Comparison of ENCODE assay signal across 1 cellular context in the genomic region with DNA sequence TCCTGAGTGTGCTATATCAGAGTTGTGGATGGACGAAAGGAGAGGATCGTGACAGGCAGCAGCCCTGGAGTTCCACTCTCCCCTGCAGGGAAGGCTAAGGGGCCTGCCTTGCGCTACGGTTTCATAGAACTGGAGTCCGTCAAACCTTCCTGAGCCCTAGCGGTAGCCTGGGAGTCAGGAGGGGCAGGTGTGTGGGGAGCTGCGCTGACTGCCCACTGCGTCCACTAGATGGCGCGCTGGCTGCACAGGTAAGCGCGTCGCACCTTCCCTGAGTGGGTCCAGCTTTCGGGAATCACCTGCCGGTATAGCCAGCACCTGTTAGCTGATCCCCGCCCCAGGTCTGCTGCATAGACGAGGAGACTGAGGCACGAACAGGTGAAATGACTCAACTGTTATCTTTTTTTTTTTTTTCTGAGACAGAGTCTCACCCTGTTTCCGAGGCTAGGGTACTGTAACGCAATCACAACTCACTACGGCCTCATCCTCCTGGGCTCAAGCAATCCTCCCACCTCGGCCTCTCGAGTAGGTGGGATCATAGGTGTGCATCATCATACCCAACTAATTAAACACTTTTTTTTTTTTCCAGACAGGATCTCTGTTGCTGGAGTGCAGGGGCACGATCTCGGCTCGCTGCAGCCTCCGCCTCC.
A peak's percentile ranks its signal among the peaks of the same experiment; 100 is the strongest.
TF ChIP-seq lines count a peak whose summit lies in the region.

No MANE protein-coding gene starts in this region.

TF ChIP-seq in HepG2, 621 proteins besides CTCF, POLR2A, EP300 and RAD21 (continued from another document and continues in another):
- TF ChIP-seq, protein P1, sequence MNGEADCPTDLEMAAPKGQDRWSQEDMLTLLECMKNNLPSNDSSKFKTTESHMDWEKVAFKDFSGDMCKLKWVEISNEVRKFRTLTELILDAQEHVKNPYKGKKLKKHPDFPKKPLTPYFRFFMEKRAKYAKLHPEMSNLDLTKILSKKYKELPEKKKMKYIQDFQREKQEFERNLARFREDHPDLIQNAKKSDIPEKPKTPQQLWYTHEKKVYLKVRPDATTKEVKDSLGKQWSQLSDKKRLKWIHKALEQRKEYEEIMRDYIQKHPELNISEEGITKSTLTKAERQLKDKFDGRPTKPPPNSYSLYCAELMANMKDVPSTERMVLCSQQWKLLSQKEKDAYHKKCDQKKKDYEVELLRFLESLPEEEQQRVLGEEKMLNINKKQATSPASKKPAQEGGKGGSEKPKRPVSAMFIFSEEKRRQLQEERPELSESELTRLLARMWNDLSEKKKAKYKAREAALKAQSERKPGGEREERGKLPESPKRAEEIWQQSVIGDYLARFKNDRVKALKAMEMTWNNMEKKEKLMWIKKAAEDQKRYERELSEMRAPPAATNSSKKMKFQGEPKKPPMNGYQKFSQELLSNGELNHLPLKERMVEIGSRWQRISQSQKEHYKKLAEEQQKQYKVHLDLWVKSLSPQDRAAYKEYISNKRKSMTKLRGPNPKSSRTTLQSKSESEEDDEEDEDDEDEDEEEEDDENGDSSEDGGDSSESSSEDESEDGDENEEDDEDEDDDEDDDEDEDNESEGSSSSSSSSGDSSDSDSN (CRISPR knock-in tag; IDR thresholded peaks at IDR 0.05): peak; percentile 56
- TF ChIP-seq ZNF317 (CRISPR knock-in tag; IDR thresholded peaks at IDR 0.05) (no peak), ZNF335 (CRISPR knock-in tag; IDR thresholded peaks at IDR 0.05) (no peak), MAZ (IDR thresholded peaks at IDR 0.05; ENCODE audit: borderline replicate concordance, low read depth, low read length) (peak; percentile 48; the same call in 1 of the 2 replicates), MAZ (CRISPR knock-in tag; IDR thresholded peaks at IDR 0.05; ENCODE audit: low read depth) (peak; percentile 77; the same call in 1 of the 2 replicates), RFXANK (CRISPR knock-in tag; IDR thresholded peaks at IDR 0.05) (no peak), TSC22D2 (CRISPR knock-in tag; IDR thresholded peaks at IDR 0.05; ENCODE audit: borderline replicate concordance) (peak; percentile 76; the same call in 1 of the 2 replicates), ZNF430 (CRISPR knock-in tag; IDR thresholded peaks at IDR 0.05) (no peak), KLF15 (CRISPR knock-in tag; IDR thresholded peaks at IDR 0.05; ENCODE audit: borderline replicate concordance) (no peak), ZFP82 (CRISPR knock-in tag; IDR thresholded peaks at IDR 0.05; ENCODE audit: borderline replicate concordance) (no peak), PRPF4 (IDR thresholded peaks at IDR 0.05; ENCODE audit: low read depth, low read length, poor library complexity, severe bottlenecking) (no peak), HHEX (CRISPR knock-in tag; IDR thresholded peaks at IDR 0.05) (no peak), KLF9 (CRISPR knock-in tag; IDR thresholded peaks at IDR 0.05; ENCODE audit: low read depth) (no peak), BRD4 (CRISPR knock-in tag; IDR thresholded peaks at IDR 0.05) (no peak), MED8 (CRISPR knock-in tag; IDR thresholded peaks at IDR 0.05; ENCODE audit: insufficient replicate concordance) (no peak), MIER2 (CRISPR knock-in tag; IDR thresholded peaks at IDR 0.05) (no peak), ZNF350 (CRISPR knock-in tag; IDR thresholded peaks at IDR 0.05; ENCODE audit: borderline replicate concordance, low read depth) (no peak), NFE2L2 (IDR thresholded peaks at IDR 0.05; ENCODE audit: low read length) (no peak), ZNF792 (CRISPR knock-in tag; IDR thresholded peaks at IDR 0.05) (no peak), RARG (CRISPR knock-in tag; IDR thresholded peaks at IDR 0.05; ENCODE audit: low read depth) (no peak), KDM5B (CRISPR knock-in tag; IDR thresholded peaks at IDR 0.05; ENCODE audit: borderline replicate concordance) (no peak; the same call in 1 of the 2 replicates), RCOR2 (CRISPR knock-in tag; IDR thresholded peaks at IDR 0.05) (peak; percentile 53; the same call in 1 of the 2 replicates), KAT2B (IDR thresholded peaks at IDR 0.05; ENCODE audit: borderline replicate concordance, low read depth, low read length) (no peak), ZNF775 (CRISPR knock-in tag; IDR thresholded peaks at IDR 0.05; ENCODE audit: borderline replicate concordance) (no peak), ZNF143 (CRISPR knock-in tag; IDR thresholded peaks at IDR 0.05) (no peak), SSRP1 (CRISPR knock-in tag; IDR thresholded peaks at IDR 0.05) (no peak), HOXA7 (CRISPR knock-in tag; IDR thresholded peaks at IDR 0.05) (no peak), POLR2G (IDR thresholded peaks at IDR 0.05; ENCODE audit: low read depth, low read length) (no peak), ZNF225 (CRISPR knock-in tag; IDR thresholded peaks at IDR 0.05) (0 out of 2 replicates have a peak, but pooled peaks have one; percentile 25), RXRA (CRISPR knock-in tag; IDR thresholded peaks at IDR 0.05) (peak; percentile 66), NR1H2 (CRISPR knock-in tag; IDR thresholded peaks at IDR 0.05; ENCODE audit: borderline replicate concordance, low read depth) (no peak), ZNF468 (CRISPR knock-in tag; IDR thresholded peaks at IDR 0.05) (no peak), THAP11 (CRISPR knock-in tag; IDR thresholded peaks at IDR 0.05) (peak; percentile 46; the same call in 1 of the 2 replicates), ZMYM3 (CRISPR knock-in tag; IDR thresholded peaks at IDR 0.05) (peak; percentile 79), ZNF720 (CRISPR knock-in tag; IDR thresholded peaks at IDR 0.05) (no peak), EHMT2 (IDR thresholded peaks at IDR 0.05; ENCODE audit: borderline replicate concordance, low read depth, low read length) (no peak), SP5 (CRISPR knock-in tag; IDR thresholded peaks at IDR 0.05; ENCODE audit: borderline replicate concordance, low read depth) (peak; percentile 51; the same call in 1 of the 2 replicates)
- TF ChIP-seq, protein P2, sequence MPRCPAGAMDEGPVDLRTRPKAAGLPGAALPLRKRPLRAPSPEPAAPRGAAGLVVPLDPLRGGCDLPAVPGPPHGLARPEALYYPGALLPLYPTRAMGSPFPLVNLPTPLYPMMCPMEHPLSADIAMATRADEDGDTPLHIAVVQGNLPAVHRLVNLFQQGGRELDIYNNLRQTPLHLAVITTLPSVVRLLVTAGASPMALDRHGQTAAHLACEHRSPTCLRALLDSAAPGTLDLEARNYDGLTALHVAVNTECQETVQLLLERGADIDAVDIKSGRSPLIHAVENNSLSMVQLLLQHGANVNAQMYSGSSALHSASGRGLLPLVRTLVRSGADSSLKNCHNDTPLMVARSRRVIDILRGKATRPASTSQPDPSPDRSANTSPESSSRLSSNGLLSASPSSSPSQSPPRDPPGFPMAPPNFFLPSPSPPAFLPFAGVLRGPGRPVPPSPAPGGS (CRISPR knock-in tag; IDR thresholded peaks at IDR 0.05): no peak
- TF ChIP-seq, protein P3, sequence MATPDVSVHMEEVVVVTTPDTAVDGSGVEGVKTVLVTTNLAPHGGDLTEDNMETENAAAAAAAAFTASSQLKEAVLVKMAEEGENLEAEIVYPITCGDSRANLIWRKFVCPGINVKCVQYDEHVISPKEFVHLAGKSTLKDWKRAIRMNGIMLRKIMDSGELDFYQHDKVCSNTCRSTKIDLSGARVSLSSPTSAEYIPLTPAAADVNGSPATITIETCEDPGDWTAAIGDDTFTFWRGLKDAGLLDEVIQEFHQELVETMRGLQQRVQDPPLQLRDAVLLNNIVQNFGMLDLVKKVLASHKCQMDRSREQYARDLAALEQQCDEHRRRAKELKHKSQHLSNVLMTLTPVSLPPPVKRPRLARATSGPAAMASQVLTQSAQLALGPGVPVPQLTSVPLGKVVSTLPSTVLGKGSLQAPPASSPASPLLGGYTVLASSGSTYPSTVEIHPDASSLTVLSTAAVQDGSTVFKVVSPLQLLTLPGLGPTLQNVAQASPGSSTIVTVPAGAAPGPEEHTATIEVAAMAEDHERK (CRISPR knock-in tag; IDR thresholded peaks at IDR 0.05; ENCODE audit: low read depth): no peak
- TF ChIP-seq, protein P4, sequence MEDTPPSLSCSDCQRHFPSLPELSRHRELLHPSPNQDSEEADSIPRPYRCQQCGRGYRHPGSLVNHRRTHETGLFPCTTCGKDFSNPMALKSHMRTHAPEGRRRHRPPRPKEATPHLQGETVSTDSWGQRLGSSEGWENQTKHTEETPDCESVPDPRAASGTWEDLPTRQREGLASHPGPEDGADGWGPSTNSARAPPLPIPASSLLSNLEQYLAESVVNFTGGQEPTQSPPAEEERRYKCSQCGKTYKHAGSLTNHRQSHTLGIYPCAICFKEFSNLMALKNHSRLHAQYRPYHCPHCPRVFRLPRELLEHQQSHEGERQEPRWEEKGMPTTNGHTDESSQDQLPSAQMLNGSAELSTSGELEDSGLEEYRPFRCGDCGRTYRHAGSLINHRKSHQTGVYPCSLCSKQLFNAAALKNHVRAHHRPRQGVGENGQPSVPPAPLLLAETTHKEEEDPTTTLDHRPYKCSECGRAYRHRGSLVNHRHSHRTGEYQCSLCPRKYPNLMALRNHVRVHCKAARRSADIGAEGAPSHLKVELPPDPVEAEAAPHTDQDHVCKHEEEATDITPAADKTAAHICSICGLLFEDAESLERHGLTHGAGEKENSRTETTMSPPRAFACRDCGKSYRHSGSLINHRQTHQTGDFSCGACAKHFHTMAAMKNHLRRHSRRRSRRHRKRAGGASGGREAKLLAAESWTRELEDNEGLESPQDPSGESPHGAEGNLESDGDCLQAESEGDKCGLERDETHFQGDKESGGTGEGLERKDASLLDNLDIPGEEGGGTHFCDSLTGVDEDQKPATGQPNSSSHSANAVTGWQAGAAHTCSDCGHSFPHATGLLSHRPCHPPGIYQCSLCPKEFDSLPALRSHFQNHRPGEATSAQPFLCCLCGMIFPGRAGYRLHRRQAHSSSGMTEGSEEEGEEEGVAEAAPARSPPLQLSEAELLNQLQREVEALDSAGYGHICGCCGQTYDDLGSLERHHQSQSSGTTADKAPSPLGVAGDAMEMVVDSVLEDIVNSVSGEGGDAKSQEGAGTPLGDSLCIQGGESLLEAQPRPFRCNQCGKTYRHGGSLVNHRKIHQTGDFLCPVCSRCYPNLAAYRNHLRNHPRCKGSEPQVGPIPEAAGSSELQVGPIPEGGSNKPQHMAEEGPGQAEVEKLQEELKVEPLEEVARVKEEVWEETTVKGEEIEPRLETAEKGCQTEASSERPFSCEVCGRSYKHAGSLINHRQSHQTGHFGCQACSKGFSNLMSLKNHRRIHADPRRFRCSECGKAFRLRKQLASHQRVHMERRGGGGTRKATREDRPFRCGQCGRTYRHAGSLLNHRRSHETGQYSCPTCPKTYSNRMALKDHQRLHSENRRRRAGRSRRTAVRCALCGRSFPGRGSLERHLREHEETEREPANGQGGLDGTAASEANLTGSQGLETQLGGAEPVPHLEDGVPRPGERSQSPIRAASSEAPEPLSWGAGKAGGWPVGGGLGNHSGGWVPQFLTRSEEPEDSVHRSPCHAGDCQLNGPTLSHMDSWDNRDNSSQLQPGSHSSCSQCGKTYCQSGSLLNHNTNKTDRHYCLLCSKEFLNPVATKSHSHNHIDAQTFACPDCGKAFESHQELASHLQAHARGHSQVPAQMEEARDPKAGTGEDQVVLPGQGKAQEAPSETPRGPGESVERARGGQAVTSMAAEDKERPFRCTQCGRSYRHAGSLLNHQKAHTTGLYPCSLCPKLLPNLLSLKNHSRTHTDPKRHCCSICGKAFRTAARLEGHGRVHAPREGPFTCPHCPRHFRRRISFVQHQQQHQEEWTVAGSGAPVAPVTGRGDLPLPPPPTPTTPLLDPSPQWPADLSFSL (CRISPR knock-in tag; IDR thresholded peaks at IDR 0.05): no peak
- TF ChIP-seq, protein P5, sequence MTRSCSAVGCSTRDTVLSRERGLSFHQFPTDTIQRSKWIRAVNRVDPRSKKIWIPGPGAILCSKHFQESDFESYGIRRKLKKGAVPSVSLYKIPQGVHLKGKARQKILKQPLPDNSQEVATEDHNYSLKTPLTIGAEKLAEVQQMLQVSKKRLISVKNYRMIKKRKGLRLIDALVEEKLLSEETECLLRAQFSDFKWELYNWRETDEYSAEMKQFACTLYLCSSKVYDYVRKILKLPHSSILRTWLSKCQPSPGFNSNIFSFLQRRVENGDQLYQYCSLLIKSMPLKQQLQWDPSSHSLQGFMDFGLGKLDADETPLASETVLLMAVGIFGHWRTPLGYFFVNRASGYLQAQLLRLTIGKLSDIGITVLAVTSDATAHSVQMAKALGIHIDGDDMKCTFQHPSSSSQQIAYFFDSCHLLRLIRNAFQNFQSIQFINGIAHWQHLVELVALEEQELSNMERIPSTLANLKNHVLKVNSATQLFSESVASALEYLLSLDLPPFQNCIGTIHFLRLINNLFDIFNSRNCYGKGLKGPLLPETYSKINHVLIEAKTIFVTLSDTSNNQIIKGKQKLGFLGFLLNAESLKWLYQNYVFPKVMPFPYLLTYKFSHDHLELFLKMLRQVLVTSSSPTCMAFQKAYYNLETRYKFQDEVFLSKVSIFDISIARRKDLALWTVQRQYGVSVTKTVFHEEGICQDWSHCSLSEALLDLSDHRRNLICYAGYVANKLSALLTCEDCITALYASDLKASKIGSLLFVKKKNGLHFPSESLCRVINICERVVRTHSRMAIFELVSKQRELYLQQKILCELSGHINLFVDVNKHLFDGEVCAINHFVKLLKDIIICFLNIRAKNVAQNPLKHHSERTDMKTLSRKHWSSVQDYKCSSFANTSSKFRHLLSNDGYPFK (CRISPR knock-in tag; IDR thresholded peaks at IDR 0.05; ENCODE audit: borderline replicate concordance): 0 out of 2 replicates have a peak, but pooled peaks have one; percentile 51
- TF ChIP-seq, protein P6, sequence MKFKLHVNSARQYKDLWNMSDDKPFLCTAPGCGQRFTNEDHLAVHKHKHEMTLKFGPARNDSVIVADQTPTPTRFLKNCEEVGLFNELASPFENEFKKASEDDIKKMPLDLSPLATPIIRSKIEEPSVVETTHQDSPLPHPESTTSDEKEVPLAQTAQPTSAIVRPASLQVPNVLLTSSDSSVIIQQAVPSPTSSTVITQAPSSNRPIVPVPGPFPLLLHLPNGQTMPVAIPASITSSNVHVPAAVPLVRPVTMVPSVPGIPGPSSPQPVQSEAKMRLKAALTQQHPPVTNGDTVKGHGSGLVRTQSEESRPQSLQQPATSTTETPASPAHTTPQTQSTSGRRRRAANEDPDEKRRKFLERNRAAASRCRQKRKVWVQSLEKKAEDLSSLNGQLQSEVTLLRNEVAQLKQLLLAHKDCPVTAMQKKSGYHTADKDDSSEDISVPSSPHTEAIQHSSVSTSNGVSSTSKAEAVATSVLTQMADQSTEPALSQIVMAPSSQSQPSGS (CRISPR knock-in tag; IDR thresholded peaks at IDR 0.05): peak; percentile 51; the same call in 1 of the 2 replicates
- TF ChIP-seq, protein P7, sequence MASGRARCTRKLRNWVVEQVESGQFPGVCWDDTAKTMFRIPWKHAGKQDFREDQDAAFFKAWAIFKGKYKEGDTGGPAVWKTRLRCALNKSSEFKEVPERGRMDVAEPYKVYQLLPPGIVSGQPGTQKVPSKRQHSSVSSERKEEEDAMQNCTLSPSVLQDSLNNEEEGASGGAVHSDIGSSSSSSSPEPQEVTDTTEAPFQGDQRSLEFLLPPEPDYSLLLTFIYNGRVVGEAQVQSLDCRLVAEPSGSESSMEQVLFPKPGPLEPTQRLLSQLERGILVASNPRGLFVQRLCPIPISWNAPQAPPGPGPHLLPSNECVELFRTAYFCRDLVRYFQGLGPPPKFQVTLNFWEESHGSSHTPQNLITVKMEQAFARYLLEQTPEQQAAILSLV (CRISPR knock-in tag; IDR thresholded peaks at IDR 0.05; ENCODE audit: borderline replicate concordance): no peak
- TF ChIP-seq, protein P8, sequence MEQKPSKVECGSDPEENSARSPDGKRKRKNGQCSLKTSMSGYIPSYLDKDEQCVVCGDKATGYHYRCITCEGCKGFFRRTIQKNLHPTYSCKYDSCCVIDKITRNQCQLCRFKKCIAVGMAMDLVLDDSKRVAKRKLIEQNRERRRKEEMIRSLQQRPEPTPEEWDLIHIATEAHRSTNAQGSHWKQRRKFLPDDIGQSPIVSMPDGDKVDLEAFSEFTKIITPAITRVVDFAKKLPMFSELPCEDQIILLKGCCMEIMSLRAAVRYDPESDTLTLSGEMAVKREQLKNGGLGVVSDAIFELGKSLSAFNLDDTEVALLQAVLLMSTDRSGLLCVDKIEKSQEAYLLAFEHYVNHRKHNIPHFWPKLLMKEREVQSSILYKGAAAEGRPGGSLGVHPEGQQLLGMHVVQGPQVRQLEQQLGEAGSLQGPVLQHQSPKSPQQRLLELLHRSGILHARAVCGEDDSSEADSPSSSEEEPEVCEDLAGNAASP (CRISPR knock-in tag; IDR thresholded peaks at IDR 0.05; ENCODE audit: borderline replicate concordance): no peak
